Comparison of ENCODE assay signal across 1 cellular context in genomic region chr16:22347100-22347820, GRCh38.
TF ChIP-seq lines count a peak whose summit lies in the region.

No MANE protein-coding gene starts in this region.

TF ChIP-seq in IMR-90, 13 proteins besides CTCF, POLR2A, EP300 and RAD21 (continued from another document):
- TF ChIP-seq ELK1 (IDR thresholded peaks at IDR 0.05; ENCODE audit: borderline replicate concordance, low read depth, low read length): no peak
- TF ChIP-seq FOS (IDR thresholded peaks at IDR 0.05; ENCODE audit: low read depth, low read length): no peak
- no peak for TF ChIP-seq RCOR1 (IDR thresholded peaks at IDR 0.05; ENCODE audit: insufficient replicate concordance, low read length)
- no peak for TF ChIP-seq USF2 (IDR thresholded peaks at IDR 0.05; ENCODE audit: low read depth, low read length)
- TF ChIP-seq BHLHE40 (IDR thresholded peaks at IDR 0.05; ENCODE audit: low read depth, low read length): no peak
- TF ChIP-seq MXI1 (IDR thresholded peaks at IDR 0.05; ENCODE audit: borderline replicate concordance, low read depth, low read length): no peak
